In genomic region chr1:38489844-38490270, GRCh38 we compare ENCODE assay signal across 7 cellular contexts.
A peak's percentile ranks its signal among the peaks of the same experiment; 100 is the strongest.
DNase-seq lines count a peak whose midpoint lies in the region; ATAC-seq and TF ChIP-seq lines count a peak whose summit lies in the region.

No MANE protein-coding gene starts in this region.

- dilution Hi-C loops in IMR-90 (cut with HindIII; ENCODE audit: low sequenced_read_pairs, unreplicated experiment), result no loop called here

- no peak overlapping the region for H3K4me2 ChIP-seq in IMR-90 (ENCODE audit: low read depth, low read length)
- no peak overlapping the region for H3K4me2 ChIP-seq in smooth muscle cell

- H2AK9ac ChIP-seq in IMR-90 (replicated peaks; ENCODE audit: low read depth, low read length, poor library complexity), result no peak overlapping the region

- no peak overlapping the region for H3K14ac ChIP-seq in IMR-90 (replicated peaks; ENCODE audit: low read depth, low read length)

- H3K36me3 ChIP-seq in IMR-90 (ENCODE audit: control insufficient read depth, insufficient read depth, low read length) (no peaks in the 10 kb centered on the region), smooth muscle cell (ENCODE audit: low read depth) (no peaks in the 10 kb centered on the region)

- H4K5ac ChIP-seq in IMR-90 (ENCODE audit: low read depth, low read length), result no peak overlapping the region

- H3F3A ChIP-seq in smooth muscle cell (ENCODE audit: low read depth), result no peaks in the 10 kb centered on the region

- H2AFZ ChIP-seq in IMR-90 (replicated peaks; ENCODE audit: low read length, poor library complexity) (no peak overlapping the region), smooth muscle cell (ENCODE audit: low read depth) (no peak overlapping the region)

- no peak overlapping the region for H2BK15ac ChIP-seq in IMR-90 (ENCODE audit: low read depth, low read length)

- POLR2A ChIA-PET in IMR-90 (lab: Charles Lee; ENCODE audit: unreplicated experiment), result no interaction called here

- H3K18ac ChIP-seq in IMR-90 (ENCODE audit: low read depth, low read length), result no peak overlapping the region

- no peaks in the 10 kb centered on the region for H3K27me3 ChIP-seq in IMR-90 (ENCODE audit: control insufficient read depth, insufficient read depth, low read length)
- peaks cover 22% of the 10 kb centered on the region for H3K27me3 ChIP-seq in smooth muscle cell (ENCODE audit: low read depth)

- H3K4ac ChIP-seq in IMR-90 (ENCODE audit: low read depth, low read length), result no peak overlapping the region

- ATAC-seq in IMR-90 (ENCODE audit: low read depth) (no peak), esophagus mucosa (peak; percentile 37), GM18511 (IDR thresholded peaks at IDR 0.05; ENCODE audit: unreplicated experiment) (no peak), HG03196 (IDR thresholded peaks at IDR 0.05; ENCODE audit: unreplicated experiment) (no peak)

- no peak overlapping the region for H4K8ac ChIP-seq in IMR-90 (ENCODE audit: low read depth in 2 of 2, low read length in 2 of 2)

- CTCF ChIA-PET in IMR-90 (lab: Yijun Ruan, JAX), result no interaction called here

- H4K20me1 ChIP-seq in IMR-90 (ENCODE audit: insufficient read depth, low read length) (no peaks in the 10 kb centered on the region), smooth muscle cell (ENCODE audit: low read depth) (no peaks in the 10 kb centered on the region)

- no peak overlapping the region for H3K56ac ChIP-seq in IMR-90 (ENCODE audit: extremely low read depth, insufficient read depth, low read length)

- no peak overlapping the region for H2BK20ac ChIP-seq in IMR-90 (ENCODE audit: low read depth, low read length)

- H3K9me1 ChIP-seq in IMR-90 (ENCODE audit: insufficient read depth, low read length), result no peaks in the 10 kb centered on the region

- H2AK5ac ChIP-seq in IMR-90 (ENCODE audit: low read depth, low read length), result no peak overlapping the region

- no TSS peak for BruUV-seq in IMR-90 (replicated peaks; lab: Mats Ljungman, UMichigan)

- no peak overlapping the region for H2BK5ac ChIP-seq in IMR-90 (ENCODE audit: low read depth, low read length, poor library complexity, severe bottlenecking)

- H3K23ac ChIP-seq in IMR-90 (ENCODE audit: low read depth, low read length), result no peak overlapping the region

- no peak overlapping the region for H4K91ac ChIP-seq in IMR-90 (ENCODE audit: insufficient read depth, low read depth, low read length)

- H2BK120ac ChIP-seq in IMR-90 (ENCODE audit: low read depth, low read length), result no peak overlapping the region

- TF ChIP-seq RAD21 in IMR-90 (IDR thresholded peaks at IDR 0.05; ENCODE audit: low read length), result no peak

- DNase-seq in ELR (ENCODE audit: low read depth), result peak; percentile 37
- peak; percentile 2 for DNase-seq in IMR-90
- peak; percentile 78 for DNase-seq in activated CD4-positive, alpha-beta T cell treated with anti-CD3 and anti-CD28 coated beads for 48 hours
- DNase-seq in smooth muscle cell (lab: John Stamatoyannopoulos, UW; ENCODE audit: unreplicated experiment), result no peak

- H3K9me3 ChIP-seq in IMR-90 (ENCODE audit: control insufficient read depth, insufficient read depth, low read length) (no peaks in the 10 kb centered on the region), smooth muscle cell (replicated peaks; ENCODE audit: low read depth) (no peaks in the 10 kb centered on the region)

- TF ChIP-seq POLR2A in IMR-90 (IDR thresholded peaks at IDR 0.05; ENCODE audit: low read depth, low read length), result no peak

- no peaks in the 10 kb centered on the region for H3K79me1 ChIP-seq in IMR-90 (ENCODE audit: low read depth in 1 of 2, low read length in 2 of 2)

- no peak overlapping the region for H3K4me3 ChIP-seq in IMR-90 (ENCODE audit: insufficient read depth, low read depth, low read length)
- no peak overlapping the region for H3K4me3 ChIP-seq in smooth muscle cell

- WGBS in IMR-90 (ENCODE audit: extremely low coverage in 2 of 2, insufficient read length in 1 of 2), 2 experiments, result 61% methylated on average over 3 of the region's 6 CpGs; no CpG with 5 or more reads in 1 of the 2 experiments
- 36% methylated on average over 6 of the region's 6 CpGs for WGBS in smooth muscle cell (ENCODE audit: low lambda C conversion rate)

- H3K4me1 ChIP-seq in IMR-90 (ENCODE audit: control insufficient read depth, insufficient read depth, low read length) (no peaks in the 10 kb centered on the region), smooth muscle cell (ENCODE audit: low read depth) (peaks cover 12% of the 10 kb centered on the region)

- H3K79me2 ChIP-seq in smooth muscle cell (ENCODE audit: low read depth), result no peaks in the 10 kb centered on the region

- intact Hi-C loops in IMR-90 (cut with micrococcal nuclease), result no loop called here

- H3K27ac ChIP-seq in IMR-90 (ENCODE audit: insufficient read depth, low read length) (no peak overlapping the region), smooth muscle cell (ENCODE audit: low read depth) (no peak overlapping the region)

- TF ChIP-seq CTCF in IMR-90 (conservative IDR thresholded peaks at IDR 0.05; ENCODE audit: low read depth, low read length) (peak; percentile 35; the same call in 1 of the 2 replicates), smooth muscle cell (IDR thresholded peaks at IDR 0.05; ENCODE audit: borderline replicate concordance, insufficient read depth, poor library complexity, severe bottlenecking) (peak; percentile 44)

- in situ Hi-C loops in IMR-90 (cut with MboI; ENCODE audit: low sequenced_read_pairs), result no loop called here

- H3K9ac ChIP-seq in IMR-90 (ENCODE audit: low read depth, low read length) (no peak overlapping the region), smooth muscle cell (ENCODE audit: low read depth) (no peak overlapping the region)

TF ChIP-seq in IMR-90, 13 proteins besides CTCF, POLR2A, EP300 and RAD21:
- TF ChIP-seq BHLHE40 (IDR thresholded peaks at IDR 0.05; ENCODE audit: low read depth, low read length) (no peak), RFX5 (IDR thresholded peaks at IDR 0.05; ENCODE audit: low read depth, low read length) (no peak), MAFK (IDR thresholded peaks at IDR 0.05; ENCODE audit: low read depth, low read length) (no peak), SMC3 (IDR thresholded peaks at IDR 0.05; ENCODE audit: low read depth, low read length) (no peak), NFE2L2 (IDR thresholded peaks at IDR 0.05; ENCODE audit: low read depth, low read length) (no peak), RCOR1 (IDR thresholded peaks at IDR 0.05; ENCODE audit: insufficient replicate concordance, low read length) (no peak), FOS (IDR thresholded peaks at IDR 0.05; ENCODE audit: low read depth, low read length) (no peak), CEBPB (IDR thresholded peaks at IDR 0.05; ENCODE audit: low read depth, low read length) (no peak), CHD1 (IDR thresholded peaks at IDR 0.05; ENCODE audit: low read depth, low read length) (no peak), MAZ (IDR thresholded peaks at IDR 0.05; ENCODE audit: borderline replicate concordance, low read depth, low read length) (no peak), MXI1 (IDR thresholded peaks at IDR 0.05; ENCODE audit: borderline replicate concordance, low read depth, low read length) (no peak)
- TF ChIP-seq, protein P1, sequence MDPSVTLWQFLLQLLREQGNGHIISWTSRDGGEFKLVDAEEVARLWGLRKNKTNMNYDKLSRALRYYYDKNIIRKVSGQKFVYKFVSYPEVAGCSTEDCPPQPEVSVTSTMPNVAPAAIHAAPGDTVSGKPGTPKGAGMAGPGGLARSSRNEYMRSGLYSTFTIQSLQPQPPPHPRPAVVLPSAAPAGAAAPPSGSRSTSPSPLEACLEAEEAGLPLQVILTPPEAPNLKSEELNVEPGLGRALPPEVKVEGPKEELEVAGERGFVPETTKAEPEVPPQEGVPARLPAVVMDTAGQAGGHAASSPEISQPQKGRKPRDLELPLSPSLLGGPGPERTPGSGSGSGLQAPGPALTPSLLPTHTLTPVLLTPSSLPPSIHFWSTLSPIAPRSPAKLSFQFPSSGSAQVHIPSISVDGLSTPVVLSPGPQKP (IDR thresholded peaks at IDR 0.05; ENCODE audit: borderline replicate concordance, low read depth, low read length), result no peak
- TF ChIP-seq, protein P2, sequence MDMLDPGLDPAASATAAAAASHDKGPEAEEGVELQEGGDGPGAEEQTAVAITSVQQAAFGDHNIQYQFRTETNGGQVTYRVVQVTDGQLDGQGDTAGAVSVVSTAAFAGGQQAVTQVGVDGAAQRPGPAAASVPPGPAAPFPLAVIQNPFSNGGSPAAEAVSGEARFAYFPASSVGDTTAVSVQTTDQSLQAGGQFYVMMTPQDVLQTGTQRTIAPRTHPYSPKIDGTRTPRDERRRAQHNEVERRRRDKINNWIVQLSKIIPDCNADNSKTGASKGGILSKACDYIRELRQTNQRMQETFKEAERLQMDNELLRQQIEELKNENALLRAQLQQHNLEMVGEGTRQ (IDR thresholded peaks at IDR 0.05; ENCODE audit: low read depth, low read length), result no peak
